1 cellular context compared by ENCODE assay signal in genomic region chr10:117993166-117993565, GRCh38.
TF ChIP-seq lines count a peak whose summit lies in the region.

No MANE protein-coding gene starts in this region.

TF ChIP-seq in GM23338, 12 proteins besides CTCF, POLR2A, EP300 and RAD21 (continued from another document):
- no peak for TF ChIP-seq ZNF462 (CRISPR knock-in tag; IDR thresholded peaks at IDR 0.05)
- no peak for TF ChIP-seq ZNF114 (CRISPR knock-in tag; IDR thresholded peaks at IDR 0.05)
- TF ChIP-seq POLR2AphosphoS5 (IDR thresholded peaks at IDR 0.05; ENCODE audit: low read depth) = no peak
- TF ChIP-seq ETS1 (IDR thresholded peaks at IDR 0.05) = no peak
